Comparison of ENCODE assay signal across 20 cellular contexts in genomic region chr1:109272831-109273547, GRCh38. TPM values are rescaled to one million over a fixed set of nuclear protein-coding genes. Genes with fewer than 3 reads are reported as not detected.
A peak's percentile ranks its signal among the peaks of the same experiment; 100 is the strongest.
DNase-seq lines count a peak whose midpoint lies in the region; ATAC-seq and TF ChIP-seq lines count a peak whose summit lies in the region.
"Had no signal": no experiment of that assay in that cellular context is flagged by ENCODE, and none has a peak within 500 bp of the region (broad histone marks: within the 10 kb centered on the region; RNA-seq: fewer than 3 reads in every experiment).

No MANE protein-coding gene starts in this region.

- TF ChIP-seq POLR2A in thyroid gland (IDR thresholded peaks at IDR 0.05), result no peak
- TF ChIP-seq POLR2A in GM18505 (IDR thresholded peaks at IDR 0.05; ENCODE audit: borderline replicate concordance, extremely low read depth, insufficient read depth, insufficient read length), result no peak

- peak overlapping the region; percentile 19 for H3K27ac Mint-ChIP-seq in activated CD4-positive, alpha-beta T cell treated with anti-CD3 and anti-CD28 coated beads, Interleukin-2, amount 10 ng/mL, durations not matched to agents 7 days and 5 days
- H3K27ac Mint-ChIP-seq in MCF 10A (ENCODE audit: low read depth, unreplicated experiment), result peak overlapping the region; percentile 42
- H3K27ac Mint-ChIP-seq: activated CD4-positive, alpha-beta memory T cell treated with anti-CD3 and anti-CD28 coated beads for 36 hours had no signal

- peak overlapping the region; percentile 46 for H3K27ac ChIP-seq in layer of hippocampus (ENCODE audit: low read depth, low read length)
- H3K27ac ChIP-seq in thyroid gland, result peak overlapping the region in 2 of 3 donors; percentile 94 to 96

- H3K9me3 Mint-ChIP-seq in activated CD4-positive, alpha-beta T cell treated with anti-CD3 and anti-CD28 coated beads, Interleukin-2, amount 10 ng/mL, durations not matched to agents 7 days and 5 days, result no peaks in the 10 kb centered on the region
- no peaks in the 10 kb centered on the region for H3K9me3 Mint-ChIP-seq in MCF 10A (ENCODE audit: unreplicated experiment)
- H3K9me3 Mint-ChIP-seq: activated CD4-positive, alpha-beta memory T cell treated with anti-CD3 and anti-CD28 coated beads for 36 hours had no signal

- intact Hi-C loops in MCF 10A (cut with micrococcal nuclease) (no loop called here), thyroid gland (cut with DNase I) (no loop called here)

- DNase-seq in activated CD4-positive, alpha-beta T cell treated with anti-CD3 and anti-CD28 coated beads, Interleukin-2, amount 10 ng/mL, durations not matched to agents 7 days and 5 days, result no peak
- no peak for DNase-seq in activated CD4-positive, alpha-beta T cell treated with anti-CD3 and anti-CD28 coated beads for 1 hour
- DNase-seq in MCF 10A (ENCODE audit: unreplicated experiment) (no peak), thyroid gland (no peak), SHP77 (lab: John Stamatoyannopoulos, UW) (no peak)
- no peak for DNase-seq in activated CD4-positive, CD25-positive, alpha-beta regulatory T cell (lab: John Stamatoyannopoulos, UW)
- DNase-seq: 8988T; activated CD4-positive, alpha-beta memory T cell treated with anti-CD3 and anti-CD28 coated beads for 36 hours; cerebellar nuclear complex; DMS79 treated with DMSO at 0.1 percent for 48 hours; midbrain; NCI-H2081 treated with DMSO at 0.1 percent for 48 hours; NCI-H524; sigmoid colon; stimulated activated CD4-positive, alpha-beta T cell treated with anti-CD3 and anti-CD28 coated beads, Interleukin-2, amount 100 ng/mL, for 48 hours had no signal

- H3K9me3 ChIP-seq in thyroid gland, result no peaks in the 10 kb centered on the region
- H3K9me3 ChIP-seq: sigmoid colon had no signal

- no peak for ATAC-seq in GM18505 (IDR thresholded peaks at IDR 0.05; ENCODE audit: unreplicated experiment)
- ATAC-seq: SK-N-SH treated with all-trans-retinoic acid at 6 μM for 48 hours had no signal

- BruUV-seq in MCF 10A (replicated peaks; lab: Mats Ljungman, UMichigan), result no TSS peak

- no peak overlapping the region for H3K4me3 Mint-ChIP-seq in activated CD4-positive, alpha-beta T cell treated with anti-CD3 and anti-CD28 coated beads, Interleukin-2, amount 10 ng/mL, durations not matched to agents 7 days and 5 days
- H3K4me3 Mint-ChIP-seq in MCF 10A (ENCODE audit: unreplicated experiment), result peak overlapping the region; percentile 72
- H3K4me3 Mint-ChIP-seq: activated CD4-positive, alpha-beta memory T cell treated with anti-CD3 and anti-CD28 coated beads for 36 hours had no signal

- H3K36me3 ChIP-seq in thyroid gland, result peaks cover 12 to 17% of the 10 kb centered on the region in 2 donors

- no peaks in the 10 kb centered on the region for H3K36me3 Mint-ChIP-seq in activated CD4-positive, alpha-beta T cell treated with anti-CD3 and anti-CD28 coated beads, Interleukin-2, amount 10 ng/mL, durations not matched to agents 7 days and 5 days (ENCODE audit: low read depth)
- H3K36me3 Mint-ChIP-seq in MCF 10A (ENCODE audit: insufficient read depth, unreplicated experiment), result peaks cover 6% of the 10 kb centered on the region
- H3K36me3 Mint-ChIP-seq: activated CD4-positive, alpha-beta memory T cell treated with anti-CD3 and anti-CD28 coated beads for 36 hours had no signal

- POLR2A ChIA-PET in activated CD4-positive, alpha-beta T cell treated with anti-CD3 and anti-CD28 coated beads, Interleukin-2, amount 10 ng/mL, durations not matched to agents 7 days and 5 days (lab: Charles Lee), result no interaction called here
- POLR2A ChIA-PET in MCF 10A (lab: Yijun Ruan, JAX), result interaction anchor here (0.9 to 2.0 kb wide), 8 partner anchors 9 to 173 kb away, joined by 3 to 20 read pairs (median 4); partner anchors contain the start of genes PSRC1, SARS1 and SORT1

- no peak overlapping the region for H3K4me3 ChIP-seq in thyroid gland (replicated peaks in 1 of 3)
- H3K4me3 ChIP-seq: sigmoid colon had no signal

- CTCF ChIA-PET in activated CD4-positive, alpha-beta T cell treated with anti-CD3 and anti-CD28 coated beads, Interleukin-2, amount 10 ng/mL, durations not matched to agents 7 days and 5 days (lab: Charles Lee), result interaction anchor here (0.7 kb wide), 1 partner anchor 261 kb away, joined by 4 read pairs; no protein-coding TSS in a partner anchor
- CTCF ChIA-PET in MCF 10A (lab: Yijun Ruan, JAX), result interaction anchor here (0.6 to 1.4 kb wide), 3 partner anchors 9 to 125 kb away, joined by 3 to 4 read pairs (median 3); no protein-coding TSS in a partner anchor

- H3K27me3 ChIP-seq in layer of hippocampus (ENCODE audit: control insufficient read depth, insufficient read depth, low read length) (no peaks in the 10 kb centered on the region), thyroid gland (no peaks in the 10 kb centered on the region)
- H3K27me3 ChIP-seq: sigmoid colon had no signal

- 87 to 94% methylated on average over 5 to 8 of the region's 16 CpGs for WGBS in thyroid gland, 2 donors

- peaks cover 18% of the 10 kb centered on the region for H3K4me1 Mint-ChIP-seq in activated CD4-positive, alpha-beta T cell treated with anti-CD3 and anti-CD28 coated beads, Interleukin-2, amount 10 ng/mL, durations not matched to agents 7 days and 5 days
- H3K4me1 Mint-ChIP-seq in MCF 10A (ENCODE audit: insufficient read depth, unreplicated experiment), result peaks cover 33% of the 10 kb centered on the region

- TF ChIP-seq CTCF in MCF 10A (IDR thresholded peaks at IDR 0.05; ENCODE audit: unreplicated experiment) (no peak), thyroid gland (IDR thresholded peaks at IDR 0.05) (no peak)

- H3K27me3 Mint-ChIP-seq in activated CD4-positive, alpha-beta T cell treated with anti-CD3 and anti-CD28 coated beads, Interleukin-2, amount 10 ng/mL, durations not matched to agents 7 days and 5 days, result no peaks in the 10 kb centered on the region
- no peaks in the 10 kb centered on the region for H3K27me3 Mint-ChIP-seq in MCF 10A (ENCODE audit: insufficient read depth, unreplicated experiment)
- H3K27me3 Mint-ChIP-seq: activated CD4-positive, alpha-beta memory T cell treated with anti-CD3 and anti-CD28 coated beads for 36 hours had no signal

- H3K4me1 ChIP-seq in thyroid gland, result peaks cover 35 to 39% of the 10 kb centered on the region in 2 donors

RNA-seq across cellular contexts. Expression of gene PSRC1, which starts 10.0 kb away (rescaled TPM):
- total RNA-seq in activated CD4-positive, alpha-beta T cell treated with anti-CD3 and anti-CD28 coated beads, Interleukin-2, amount 10 ng/mL, durations not matched to agents 7 days and 5 days, result 10 to 100 TPM; 32.7 to 34.5 TPM
- 13.0 and 19.4 TPM in 2 replicates for total RNA-seq in MCF 10A (2022)
- 1 to 10 TPM; 1.0 to 4.0 (median 2.2) TPM for total RNA-seq in thyroid gland

RNA-seq across cellular contexts. Expression of gene CELSR2, which starts 23.6 kb away (rescaled TPM):
- 1 to 10 TPM; 5.2 to 5.3 TPM for total RNA-seq in activated CD4-positive, alpha-beta T cell treated with anti-CD3 and anti-CD28 coated beads, Interleukin-2, amount 10 ng/mL, durations not matched to agents 7 days and 5 days
- total RNA-seq in MCF 10A (2022), result 6.9 and 7.2 TPM in 2 replicates
- 10 to 100 TPM; 23.5 to 54.9 (median 47.6) TPM for total RNA-seq in thyroid gland

RNA-seq across cellular contexts. Expression of gene MYBPHL, which starts 33.8 kb away (rescaled TPM):
- total RNA-seq in activated CD4-positive, alpha-beta T cell treated with anti-CD3 and anti-CD28 coated beads, Interleukin-2, amount 10 ng/mL, durations not matched to agents 7 days and 5 days, result not detected
- 1.1 TPM in 1 of 2 replicates, not detected in the other for total RNA-seq in MCF 10A (2022)
- total RNA-seq in thyroid gland, result not detected
- total RNA-seq: activated CD4-positive, alpha-beta memory T cell treated with anti-CD3 and anti-CD28 coated beads for 36 hours; glomerular endothelial cell; sigmoid colon; ureter had no signal

RNA-seq across cellular contexts. Expression of gene SARS1, which starts 59.3 kb away (rescaled TPM):
- 100 to 1,000 TPM; 138 to 140 TPM for total RNA-seq in activated CD4-positive, alpha-beta T cell treated with anti-CD3 and anti-CD28 coated beads, Interleukin-2, amount 10 ng/mL, durations not matched to agents 7 days and 5 days
- 381 and 492 TPM in 2 replicates for total RNA-seq in MCF 10A (2022)
- total RNA-seq in thyroid gland, result 100 to 1,000 TPM; 164 to 264 (median 200) TPM
